9 cellular contexts compared by ENCODE assay signal in genomic region chrX:131068945-131069719, GRCh38. TPM values are rescaled to one million over a fixed set of nuclear protein-coding genes. Genes with fewer than 3 reads are reported as not detected.
DNase-seq lines count a peak whose midpoint lies in the region; ATAC-seq, FAIRE-seq and TF ChIP-seq lines count a peak whose summit lies in the region.
"Had no signal": no experiment of that assay in that cellular context is flagged by ENCODE, and none has a peak within 500 bp of the region (broad histone marks: within the 10 kb centered on the region; RNA-seq: fewer than 3 reads in every experiment).

No MANE protein-coding gene starts in this region.

- WGBS in H1 (ENCODE audit: extremely low coverage in 1 of 2, insufficient coverage in 1 of 2, insufficient read length in 1 of 2, insufficient replicate concordance in 2 of 2, low coverage in 1 of 2, low lambda C conversion rate in 2 of 2, missing lambda C conversion rate in 1 of 2), 2 experiments, result 15% methylated on average over 19 of the region's 26 CpGs; no CpG with 5 or more reads in 1 of the 2 experiments
- 6 to 18% (median 7%) methylated on average over 25 to 26 of the region's 26 CpGs for WGBS in psoas muscle, 3 donors

- peak overlapping the region; percentile 63 to 100 for H3K4me2 ChIP-seq in H1 (ENCODE audit: insufficient read depth in 1 of 2, low read depth in 2 of 2, low read length in 2 of 2)

- H3K4me3 ChIP-seq in AG04449 (ENCODE audit: low read depth, low read length) (no peak overlapping the region), H1 (ENCODE audit: extremely low read depth in 1 of 4, insufficient read depth in 2 of 4, low read depth in 3 of 4, low read length in 4 of 4) (peak overlapping the region; percentile 12 to 56 (median 32); a peak in 6 of 8 replicates), psoas muscle (no peak overlapping the region)

- peaks cover 0 to 5% (median 3%) of the 10 kb centered on the region in 4 experiments; a peak in 6 of 7 replicates for H3K4me1 ChIP-seq in H1 (replicated peaks in 1 of 4; ENCODE audit: control insufficient read depth in 3 of 4, insufficient read depth in 4 of 4, low read length in 3 of 4)
- no peaks in the 10 kb centered on the region for H3K4me1 ChIP-seq in psoas muscle

- no peaks in the 10 kb centered on the region for H3K79me2 ChIP-seq in H1 (ENCODE audit: control insufficient read depth in 1 of 2, insufficient read depth in 2 of 2, low read length in 2 of 2)

- no peak overlapping the region for H4K5ac ChIP-seq in H1 (ENCODE audit: insufficient read length, low read depth, low read length)

- no peak overlapping the region for H2BK120ac ChIP-seq in H1 (replicated peaks; ENCODE audit: low read depth, low read length)

- peak; percentile 49 to 70 (median 66) for ATAC-seq in psoas muscle
- no peak for ATAC-seq in GM19452 (IDR thresholded peaks at IDR 0.05; ENCODE audit: unreplicated experiment)
- ATAC-seq in HG03439 (IDR thresholded peaks at IDR 0.05; ENCODE audit: unreplicated experiment), result no peak

- H3K79me1 ChIP-seq in H1 (ENCODE audit: low read depth, low read length), result no peaks in the 10 kb centered on the region

- CTCF ChIA-PET in AG04449 (lab: Yijun Ruan, JAX) (interaction anchor here (0.6 to 1.0 kb wide), 2 partner anchors 29 to 73 kb away, joined by 3 read pairs; no protein-coding TSS in a partner anchor), H1 (lab: Charles Lee; ENCODE audit: partially characterized antibody) (interaction anchor here (0.9 to 2.0 kb wide), 17 partner anchors 9 to 608 kb away, joined by 3 to 11 read pairs (median 4); partner anchors contain the start of genes ARHGAP36 and IGSF1)

- no peak overlapping the region for H3K56ac ChIP-seq in H1 (replicated peaks; ENCODE audit: insufficient read length, low read depth, low read length)

- no peak overlapping the region for H2AFZ ChIP-seq in H1 (ENCODE audit: low read length)

- intact Hi-C loops in psoas muscle (cut with DNase I), result loop anchor here in 1 of 2 donors (10.0 kb wide), 1 partner anchor 566 kb away; no protein-coding TSS in a partner anchor
- intact Hi-C loops in posterior vena cava (cut with DNase I), result no loop called here

- peak; percentile 43 to 58 for TF ChIP-seq RAD21 in H1 (IDR thresholded peaks at IDR 0.05 in 1 of 2, conservative IDR thresholded peaks at IDR 0.05 in 1 of 2; ENCODE audit: low read depth in 2 of 2, low read length in 2 of 2)

- no peak overlapping the region for H4K8ac ChIP-seq in H1 (ENCODE audit: extremely low read depth, insufficient read depth, low read length)

- H3K23me2 ChIP-seq in H1 (ENCODE audit: low read depth, low read length), result peaks cover 15% of the 10 kb centered on the region

- no peak overlapping the region for H2AK5ac ChIP-seq in H1 (ENCODE audit: low read depth, low read length)

- no peak overlapping the region for H3K4ac ChIP-seq in H1 (replicated peaks; ENCODE audit: insufficient read length, low read depth, low read length)

- H2BK15ac ChIP-seq in H1 (ENCODE audit: low read length), result no peak overlapping the region

- H3K27ac ChIP-seq in H1 (ENCODE audit: low read depth, low read length) (no peak overlapping the region), psoas muscle (no peak overlapping the region)

- peak; percentile 15 for TF ChIP-seq CTCF in AG04449 (IDR thresholded peaks at IDR 0.05; ENCODE audit: insufficient read depth, low read length, missing control alignments)
- peak; percentile 54 for TF ChIP-seq CTCF in LNCAP (IDR thresholded peaks at IDR 0.05)
- TF ChIP-seq CTCF in H1 (IDR thresholded peaks at IDR 0.05; ENCODE audit: control extremely low read depth in 1 of 3, insufficient read depth in 1 of 3, low read depth in 1 of 3, low read length in 3 of 3), result peak; percentile 65 to 74 (median 67)
- TF ChIP-seq CTCF in psoas muscle (IDR thresholded peaks at IDR 0.05), result peak; percentile 49

- H3K9ac ChIP-seq in H1 (replicated peaks in 1 of 4; ENCODE audit: extremely low read depth in 1 of 4, low read depth in 3 of 4, low read length in 3 of 4), result no peak overlapping the region

- no peaks in the 10 kb centered on the region for H3K9me3 ChIP-seq in H1 (ENCODE audit: insufficient read depth in 2 of 2, low read depth in 1 of 2, low read length in 1 of 2)
- H3K9me3 ChIP-seq in psoas muscle, result no peaks in the 10 kb centered on the region

- H4K91ac ChIP-seq in H1 (replicated peaks; ENCODE audit: insufficient read length, low read length), result no peak overlapping the region

- no peak overlapping the region for H2BK20ac ChIP-seq in H1 (ENCODE audit: low read length)

- no peak overlapping the region for H3K23ac ChIP-seq in H1 (ENCODE audit: insufficient read length)

- H3K36me3 ChIP-seq in H1 (ENCODE audit: control insufficient read depth in 2 of 4, insufficient read depth in 4 of 4, low read length in 3 of 4), result no peaks in the 10 kb centered on the region
- H3K36me3 ChIP-seq in psoas muscle (ENCODE audit: insufficient read depth in 1 of 2, low read depth in 1 of 2), result no peaks in the 10 kb centered on the region

- TF ChIP-seq POLR2A in GM12891 (IDR thresholded peaks at IDR 0.05; ENCODE audit: low read depth, low read length) (no peak), H1 (IDR thresholded peaks at IDR 0.05; ENCODE audit: control extremely low read depth in 1 of 2, low read depth in 2 of 2, low read length in 2 of 2) (no peak)

- H4K20me1 ChIP-seq in H1 (replicated peaks in 1 of 2; ENCODE audit: control insufficient read depth in 1 of 2, insufficient read depth in 2 of 2, low read length in 2 of 2), result no peaks in the 10 kb centered on the region

- H3K27me3 ChIP-seq in H1 (replicated peaks in 1 of 4; ENCODE audit: control insufficient read depth in 3 of 4, extremely low read depth in 1 of 4, insufficient read depth in 3 of 4, low read length in 3 of 4) (peaks cover 13 to 58% (median 46%) of the 10 kb centered on the region in 4 experiments), psoas muscle (ENCODE audit: insufficient read depth in 3 of 3, low read length in 2 of 3) (peaks cover 0 to 83% (median 12%) of the 10 kb centered on the region in 3 donors)

- no peak overlapping the region for H2BK5ac ChIP-seq in H1 (ENCODE audit: low read depth, low read length)

- no peak overlapping the region for H3K14ac ChIP-seq in H1 (ENCODE audit: insufficient read length)

- H3K18ac ChIP-seq in H1 (ENCODE audit: extremely low read depth, low read length), result no peak overlapping the region; the same call in 1 of the 2 replicates

- no peak for FAIRE-seq in GM12891 (lab: Jason Lieb, UNC)
- FAIRE-seq in H1 (lab: Jason Lieb, UNC), result peak; percentile 48

- DNase-seq in AG04449 (ENCODE audit: low read depth, low spot score) (no peak), GM12891 (ENCODE audit: insufficient read length, low spot score) (peak; percentile 20), H1 (ENCODE audit: low read depth in 1 of 2, low spot score in 2 of 2) (peak in 1 of 2 experiments; percentile 80), psoas muscle (no peak), posterior vena cava (ENCODE audit: low spot score) (no peak)

- POLR2A ChIA-PET in AG04449 (lab: Yijun Ruan, JAX) (no interaction called here), H1 (lab: Charles Lee; ENCODE audit: partially characterized antibody) (interaction anchor here (1.2 kb wide), 1 partner anchor 11 kb away, joined by 3 read pairs; the partner anchor contains the start of gene ARHGAP36)

- TF ChIP-seq EP300 in H1 (IDR thresholded peaks at IDR 0.05; ENCODE audit: borderline replicate concordance in 1 of 2, low read depth in 2 of 2, low read length in 2 of 2), result no peak

- H2BK12ac ChIP-seq in H1 (ENCODE audit: low read depth, low read length), result no peak overlapping the region

TF ChIP-seq in GM12891, 5 proteins besides CTCF, POLR2A, EP300 and RAD21:
- no peak for TF ChIP-seq TAF1 (IDR thresholded peaks at IDR 0.05; ENCODE audit: low read depth, low read length)
- TF ChIP-seq PAX5 (IDR thresholded peaks at IDR 0.05; ENCODE audit: insufficient read depth, low read length, severe bottlenecking), result no peak
- no peak for TF ChIP-seq SPI1 (IDR thresholded peaks at IDR 0.05; ENCODE audit: low read depth, low read length)
- no peak for TF ChIP-seq POLR2AphosphoS5 (IDR thresholded peaks at IDR 0.05; ENCODE audit: low read depth, low read length)
- no peak for TF ChIP-seq POU2F2 (IDR thresholded peaks at IDR 0.05; ENCODE audit: low read depth, low read length)

TF ChIP-seq in H1, 55 proteins besides CTCF, POLR2A, EP300 and RAD21 (continues in another document):
- TF ChIP-seq EGR1 (IDR thresholded peaks at IDR 0.05; ENCODE audit: borderline replicate concordance, low read depth, low read length) (no peak), SAP30 (IDR thresholded peaks at IDR 0.05; ENCODE audit: insufficient read depth, insufficient replicate concordance, low read length) (peak; percentile 62), BCL11A (IDR thresholded peaks at IDR 0.05; ENCODE audit: low read depth in 2 of 2, low read length in 2 of 2) (no peak)

RNA-seq across cellular contexts. Expression of gene ARHGAP36, which starts 11.0 kb away (rescaled TPM):
- polyA plus RNA-seq in GM12891 (2012; ENCODE audit: low read depth, missing spikeins), result not detected
- 0.32 and 0.63 TPM in 2 replicates for total RNA-seq in H1 (2021; fragmentation: NEBNext Ultra II Directional; extraction: Animal tissue kit (Norgen Biotek cat#: 25700))
- polyA plus RNA-seq in H1 (2011; rRNA removed) (0.30 and 0.38 TPM in 2 replicates), psoas muscle (under 1 TPM; 0.01 to 0.17 (median 0.08) TPM)
- polyA plus RNA-seq in H1 (2011; cell fraction: cytosol; rRNA removed), result 0.56 TPM
- polyA plus RNA-seq in H1 (2011; cell fraction: nucleus; rRNA removed), result 0.56 TPM
- polyA plus RNA-seq in H1 (2012, experiment 1 of 2), result 0.46 to 0.72 TPM (median 0.63 TPM) in 4 replicates
- 0.18 TPM for polyA plus RNA-seq in H1 (2012, experiment 2 of 2)
- 0.30 TPM for polyA plus RNA-seq in H1 (2013, experiment 1 of 2)
- polyA plus RNA-seq in H1 (2013, experiment 2 of 2), result 0.24 TPM
- polyA minus RNA-seq in H1 (2011; rRNA and poly(A)+ RNA removed), result 0.41 and 0.69 TPM in 2 replicates
- not detected for polyA minus RNA-seq in H1 (2011; cell fraction: cytosol; rRNA and poly(A)+ RNA removed)
- not detected for polyA minus RNA-seq in H1 (2011; cell fraction: nucleus; rRNA and poly(A)+ RNA removed)
- total RNA-seq in psoas muscle (1 to 10 TPM in 1 of 4 donors, under 1 TPM in 3; 0.30 to 1.1 (median 0.67) TPM), posterior vena cava (not detected)
- polyA plus RNA-seq: adipose tissue had no signal

Comparison
In these comparisons a context has a peak if more than half of its experiments do, and no peak if none do; other contexts are left out.
1. H3K4me3 ChIP-seq: peak in H1 (4 of 4); none in AG04449 (single experiment) and psoas muscle (single experiment).
2. CTCF ChIP-seq: peak in every context shown above with its lines; median percentile 67 in H1; 54 in LNCAP; 49 in psoas muscle; 15 in AG04449.
3. ATAC-seq: peak in psoas muscle (4 of 4); none in GM19452 (single experiment) and HG03439 (single experiment).